In genomic region chr17:40319651-40320550, GRCh38 we compare ENCODE assay signal across 9 cellular contexts. TPM values are rescaled to one million over a fixed set of nuclear protein-coding genes. Genes with fewer than 3 reads are reported as not detected.
DNase-seq lines count a peak whose midpoint lies in the region; ATAC-seq and TF ChIP-seq lines count a peak whose summit lies in the region.
"Had no signal": no experiment of that assay in that cellular context is flagged by ENCODE, and none has a peak within 500 bp of the region (broad histone marks: within the 10 kb centered on the region; RNA-seq: fewer than 3 reads in every experiment).

No MANE protein-coding gene starts in this region.

- ATAC-seq in HG03457 (IDR thresholded peaks at IDR 0.05; ENCODE audit: unreplicated experiment): no peak
- no peak for ATAC-seq in GM21737 (IDR thresholded peaks at IDR 0.05; ENCODE audit: unreplicated experiment)

- H3K9ac ChIP-seq in H9 (ENCODE audit: extremely low read depth, insufficient read length, low read length) (no peak overlapping the region), skeletal muscle satellite cell (ENCODE audit: low read depth, low read length) (peak overlapping the region; percentile 97)

- H3K4me1 Mint-ChIP-seq in H9: peaks cover 56 to 72% of the 10 kb centered on the region in 2 experiments
- peaks cover 83% of the 10 kb centered on the region for H3K4me1 Mint-ChIP-seq in activated CD4-positive, alpha-beta memory T cell treated with anti-CD3 and anti-CD28 coated beads for 36 hours (ENCODE audit: low read depth)

- no peak overlapping the region for H2BK5ac ChIP-seq in H9 (ENCODE audit: insufficient read length, low read length)

- TF ChIP-seq CTCF in H9 (conservative IDR thresholded peaks at IDR 0.05) (no peak), epithelial cell of proximal tubule (conservative IDR thresholded peaks at IDR 0.05; ENCODE audit: low read depth, low read length) (no peak)

- H2AK5ac ChIP-seq in H9 (ENCODE audit: insufficient read length, low read length): no peak overlapping the region

- no peaks in the 10 kb centered on the region for H3K36me3 ChIP-seq in skeletal muscle satellite cell (ENCODE audit: insufficient read depth, low read length)

- H3K27ac ChIP-seq in H9 (ENCODE audit: insufficient read length, low read depth, low read length): no peak overlapping the region

- peaks cover 55% of the 10 kb centered on the region for H3K27me3 Mint-ChIP-seq in H9 (ENCODE audit: low read depth)
- H3K27me3 Mint-ChIP-seq in activated CD4-positive, alpha-beta memory T cell treated with anti-CD3 and anti-CD28 coated beads for 36 hours: peaks cover 2% of the 10 kb centered on the region

- POLR2A ChIA-PET in activated CD4-positive, alpha-beta memory T cell treated with anti-CD3 and anti-CD28 coated beads for 36 hours (lab: Charles Lee): interaction anchor here (1.1 to 2.0 kb wide), 3 partner anchors 12 to 21 kb away, joined by 4 to 8 read pairs (median 7); no protein-coding TSS in a partner anchor

- H3K27me3 ChIP-seq in H9 (ENCODE audit: insufficient read depth, low read length) (peaks cover 5% of the 10 kb centered on the region; the same call in 1 of the 2 replicates), skeletal muscle satellite cell (ENCODE audit: control insufficient read depth, insufficient read depth, low read length) (no peaks in the 10 kb centered on the region)

- H3K23me2 ChIP-seq in H9 (ENCODE audit: insufficient read length, low read depth, low read length, poor library complexity, severe bottlenecking): peaks cover 26% of the 10 kb centered on the region

- no peak overlapping the region for H2BK120ac ChIP-seq in H9 (ENCODE audit: low read depth, low read length, poor library complexity, severe bottlenecking)

- no peaks in the 10 kb centered on the region for H3K9me3 Mint-ChIP-seq in H9
- H3K9me3 Mint-ChIP-seq in activated CD4-positive, alpha-beta memory T cell treated with anti-CD3 and anti-CD28 coated beads for 36 hours: no peaks in the 10 kb centered on the region

- peak; percentile 25 for DNase-seq in H9
- DNase-seq in activated CD4-positive, alpha-beta memory T cell treated with anti-CD3 and anti-CD28 coated beads for 36 hours: peak; percentile 81
- DNase-seq in epithelial cell of proximal tubule (ENCODE audit: low read depth): no peak
- no peak for DNase-seq in NCI-H2196 (lab: John Stamatoyannopoulos, UW; ENCODE audit: unreplicated experiment)
- no peak for DNase-seq in SW480 (ENCODE audit: low spot score)

- no peak overlapping the region for H2BK12ac ChIP-seq in H9 (ENCODE audit: insufficient read length, low read depth, low read length)

- H2BK20ac ChIP-seq in H9 (ENCODE audit: low read depth, low read length, poor library complexity, severe bottlenecking): no peak overlapping the region

- peak overlapping the region; percentile 9 to 94; a peak in 4 of 5 replicates for H3K4me3 Mint-ChIP-seq in H9
- H3K4me3 Mint-ChIP-seq in activated CD4-positive, alpha-beta memory T cell treated with anti-CD3 and anti-CD28 coated beads for 36 hours: peak overlapping the region; percentile 99

- H3K23ac ChIP-seq in H9 (ENCODE audit: insufficient read length, low read depth, low read length): no peak overlapping the region

- intact Hi-C loops in activated CD4-positive, alpha-beta memory T cell treated with anti-CD3 and anti-CD28 coated beads for 36 hours (cut with micrococcal nuclease): loop anchor here (2.0 to 5.0 kb wide), 5 partner anchors 37 to 1357 kb away; partner anchors contain the start of gene TOP2A

- no CpG with 5 or more reads among the region's 11 CpGs for WGBS in H9 (ENCODE audit: extremely low coverage, insufficient read length, low lambda C conversion rate)

- CTCF ChIA-PET in activated CD4-positive, alpha-beta memory T cell treated with anti-CD3 and anti-CD28 coated beads for 36 hours (lab: Charles Lee): interaction anchor here (0.9 to 5.1 kb wide), 9 partner anchors 12 to 1451 kb away, joined by 3 to 50 read pairs (median 3); partner anchors contain the start of gene RARA

- peak overlapping the region in 1 of 3 experiments; percentile 24; a peak in 1 of 7 replicates for H3K27ac Mint-ChIP-seq in H9
- peak overlapping the region; percentile 99 for H3K27ac Mint-ChIP-seq in activated CD4-positive, alpha-beta memory T cell treated with anti-CD3 and anti-CD28 coated beads for 36 hours

- H3K4me2 ChIP-seq in H9 (ENCODE audit: insufficient read depth, insufficient read length, low read length) (no peak overlapping the region), skeletal muscle satellite cell (ENCODE audit: low read length) (peak overlapping the region; percentile 96)

- no peaks in the 10 kb centered on the region for H3K9me3 ChIP-seq in H9 (ENCODE audit: control insufficient read depth, low read depth, low read length)
- H3K9me3 ChIP-seq in skeletal muscle satellite cell (replicated peaks; ENCODE audit: low read length): no peaks in the 10 kb centered on the region

- no peak overlapping the region for H2AFZ ChIP-seq in H9 (ENCODE audit: low read length)

- no peaks in the 10 kb centered on the region; the same call in 1 of the 2 replicates for H3K79me2 ChIP-seq in H9 (ENCODE audit: insufficient read depth, low read length)

- H4K8ac ChIP-seq in H9 (replicated peaks; ENCODE audit: insufficient read length, low read depth, low read length): no peak overlapping the region

- H4K20me1 ChIP-seq in H9 (ENCODE audit: control insufficient read depth, insufficient read depth, insufficient read length): peaks cover 4% of the 10 kb centered on the region

- no peak overlapping the region for H3K18ac ChIP-seq in H9 (ENCODE audit: insufficient read length, low read depth, low read length)

- H3K79me1 ChIP-seq in H9 (ENCODE audit: insufficient read depth, low read depth, low read length, poor library complexity, severe bottlenecking): no peaks in the 10 kb centered on the region

- no peak overlapping the region for H3K4ac ChIP-seq in H9 (ENCODE audit: low read depth, low read length)

- no peak overlapping the region for H4K91ac ChIP-seq in H9 (ENCODE audit: insufficient read length, low read depth, low read length)

- no peak overlapping the region for H3K14ac ChIP-seq in H9 (ENCODE audit: insufficient read depth, low read length)

- H3K4me3 ChIP-seq in epithelial cell of proximal tubule (ENCODE audit: low read depth, low read length): peak overlapping the region; percentile 98
- peak overlapping the region; percentile 90 for H3K4me3 ChIP-seq in skeletal muscle satellite cell (ENCODE audit: low read length)

- H3K4me1 ChIP-seq in H9 (ENCODE audit: insufficient read depth, low read length): peaks cover 8% of the 10 kb centered on the region; the same call in 1 of the 2 replicates
- H3K4me1 ChIP-seq in skeletal muscle satellite cell (ENCODE audit: control insufficient read depth, insufficient read depth, low read length): peaks cover 80% of the 10 kb centered on the region

- H4K5ac ChIP-seq in H9 (ENCODE audit: insufficient read length, low read depth, low read length): no peak overlapping the region

- no peak overlapping the region for H3T11ph ChIP-seq in H9 (ENCODE audit: low read length)

- H2BK15ac ChIP-seq in H9 (ENCODE audit: low read depth, low read length): no peak overlapping the region

- no peaks in the 10 kb centered on the region; a peak in 1 of 7 replicates for H3K36me3 Mint-ChIP-seq in H9 (ENCODE audit: insufficient read depth in 1 of 3, low read depth in 3 of 3)
- H3K36me3 Mint-ChIP-seq in activated CD4-positive, alpha-beta memory T cell treated with anti-CD3 and anti-CD28 coated beads for 36 hours: peaks cover 4% of the 10 kb centered on the region

- no peak overlapping the region for H3K56ac ChIP-seq in H9 (ENCODE audit: insufficient read length, low read depth, low read length)

RNA-seq across cellular contexts. Expression of gene RARA, which starts 10.9 kb away (rescaled TPM):
- total RNA-seq in H9 (2021): 16.7 and 17.6 TPM in 2 replicates
- total RNA-seq in activated CD4-positive, alpha-beta memory T cell treated with anti-CD3 and anti-CD28 coated beads for 36 hours: 10 to 100 TPM; 31.2 TPM
- total RNA-seq in epithelial cell of proximal tubule: 19.5 and 21.9 TPM in 2 replicates
- 11.2 and 17.0 TPM in 2 replicates for total RNA-seq in skeletal muscle satellite cell (2012; rRNA removed)

RNA-seq across cellular contexts. Expression of gene CDC6, which starts 32.2 kb away (rescaled TPM):
- 131 and 141 TPM in 2 replicates for total RNA-seq in H9 (2021)
- 10 to 100 TPM; 95.6 to 95.7 TPM for total RNA-seq in activated CD4-positive, alpha-beta memory T cell treated with anti-CD3 and anti-CD28 coated beads for 36 hours
- 49.2 and 66.5 TPM in 2 replicates for total RNA-seq in epithelial cell of proximal tubule
- total RNA-seq in skeletal muscle satellite cell (2012; rRNA removed): 22.1 and 22.6 TPM in 2 replicates

RNA-seq across cellular contexts. Expression of gene GJD3, which starts 44.6 kb away (rescaled TPM):
- not detected in 2 replicates for total RNA-seq in H9 (2021)
- under 1 TPM in 1 of 2 experiments, not detected in 1; 0.27 TPM for total RNA-seq in activated CD4-positive, alpha-beta memory T cell treated with anti-CD3 and anti-CD28 coated beads for 36 hours
- total RNA-seq in epithelial cell of proximal tubule: 0.58 TPM in 1 of 2 replicates, not detected in the other
- 0.22 and 0.25 TPM in 2 replicates for total RNA-seq in skeletal muscle satellite cell (2012; rRNA removed)
- total RNA-seq: myocyte had no signal

Comparison
In these comparisons a context has a peak if more than half of its experiments do, and no peak if none do; other contexts are left out.
1. DNase-seq: peak in H9 (single experiment) and activated CD4-positive, alpha-beta memory T cell treated with anti-CD3 and anti-CD28 coated beads for 36 hours (single experiment); none in epithelial cell of proximal tubule (single experiment), NCI-H2196 (single experiment) and SW480 (single experiment).